In genomic region chr18:25946540-25946939, GRCh38 we compare ENCODE assay signal across 39 cellular contexts.
"Had no signal": no experiment of that assay in that cellular context is flagged by ENCODE, and none has a peak within 500 bp of the region (broad histone marks: within the 10 kb centered on the region; RNA-seq: fewer than 3 reads in every experiment).

No MANE protein-coding gene starts in this region.

- H3K9me3 Mint-ChIP-seq: activated naive CD4-positive, alpha-beta T cell treated with anti-CD3 and anti-CD28 coated beads for 36 hours; activated naive CD4-positive, alpha-beta T cell treated with anti-CD3 and anti-CD28 coated beads, Interleukin-2, amount 10 ng/mL, durations not matched to agents 7 days and 5 days; activated naive CD4-positive, alpha-beta T cell treated with anti-CD3 and anti-CD28 coated beads, Interleukin-2, amount 50 U/mL, for 24 hours; activated naive CD8-positive, alpha-beta T cell treated with anti-CD3 and anti-CD28 coated beads for 36 hours; activated naive CD8-positive, alpha-beta T cell treated with anti-CD3 and anti-CD28 coated beads, Interleukin-2, amount 10 ng/mL, durations not matched to agents 7 days and 5 days; activated naive CD8-positive, alpha-beta T cell treated with anti-CD3 and anti-CD28 coated beads, Interleukin-2, amount 50 U/mL, for 24 hours; activated T-cell treated with anti-CD3 and anti-CD28 coated beads, Interleukin-2, amount 50 U/mL, for 24 hours; activated T-cell treated with anti-CD3 and anti-CD28 coated beads, Interleukin-2, amount 50 U/mL, for 4 hours; activated T-helper 1 cell treated with anti-CD3 and anti-CD28 coated beads, Interleukin-12 subunit alpha, Interleukin-12 subunit beta, Interleukin-2, Interleukin-4 antibody, amounts not matched to agents 30 ng/mL and 10 ng/mL and 1 ng/mL, durations not matched to agents 14 hours and 24 hours and 36 hours; activated T-helper 2 cell treated with anti-CD3 and anti-CD28 coated beads, Interferon-gamma antibody, Interleukin-2, Interleukin-4, amounts not matched to agents 10 μg/mL and 5 μg/mL and 100 μg/mL, durations not matched to agents 14 hours and 24 hours and 36 hours had no signal

- H3K27me3 ChIP-seq: adrenal gland, ascending aorta, body of pancreas, brain microvascular endothelial cell, breast epithelium, cardiac muscle cell had no signal

- H3K27me3 Mint-ChIP-seq: activated naive CD8-positive, alpha-beta T cell; activated naive CD8-positive, alpha-beta T cell treated with anti-CD3 and anti-CD28 coated beads for 36 hours; activated T-cell treated with anti-CD3 and anti-CD28 coated beads, Interleukin-2, amount 50 U/mL, for 24 hours; central memory CD8-positive, alpha-beta T cell had no signal

- H3K4me1 Mint-ChIP-seq: activated naive CD4-positive, alpha-beta T cell treated with anti-CD3 and anti-CD28 coated beads, Interleukin-2, amount 10 ng/mL, durations not matched to agents 7 days and 5 days; activated naive CD4-positive, alpha-beta T cell treated with anti-CD3 and anti-CD28 coated beads, Interleukin-2, amount 50 U/mL, for 24 hours; activated naive CD8-positive, alpha-beta T cell treated with anti-CD3 and anti-CD28 coated beads for 36 hours; activated naive CD8-positive, alpha-beta T cell treated with anti-CD3 and anti-CD28 coated beads, Interleukin-2, amount 10 ng/mL, durations not matched to agents 7 days and 5 days; activated naive CD8-positive, alpha-beta T cell treated with anti-CD3 and anti-CD28 coated beads, Interleukin-2, amount 50 U/mL, for 24 hours; activated T-helper 17 cell treated with anti-CD3 and anti-CD28 coated beads, Interleukin-2, amount 50 U/mL, for 72 hours; brain; central memory CD8-positive, alpha-beta T cell had no signal

- FAIRE-seq: astrocyte, bronchial epithelial cell had no signal

- H3K4me1 ChIP-seq: adrenal gland, ascending aorta, body of pancreas, breast epithelium had no signal

- H3K4me3 ChIP-seq: adrenal gland, ascending aorta, body of pancreas, breast epithelium, cardiac muscle cell had no signal

- DNase-seq: activated effector memory CD4-positive, alpha-beta T cell treated with anti-CD3 and anti-CD28 coated beads, Interleukin-2, amount 50 U/mL, for 16 hours; activated effector memory CD4-positive, alpha-beta T cell treated with Interleukin-2 at 50 U/mL for 16 hours; activated gamma-delta T cell; activated gamma-delta T cell treated with Interleukin-2 at 50 U/mL for 16 hours; activated naive CD4-positive, alpha-beta T cell; activated naive CD4-positive, alpha-beta T cell treated with anti-CD3 and anti-CD28 coated beads for 36 hours; activated naive CD4-positive, alpha-beta T cell treated with anti-CD3 and anti-CD28 coated beads, Interleukin-2, amount 10 ng/mL, durations not matched to agents 7 days and 5 days; activated naive CD4-positive, alpha-beta T cell treated with anti-CD3 and anti-CD28 coated beads, Interleukin-2, amount 50 U/mL, for 16 hours; activated naive CD4-positive, alpha-beta T cell treated with Interleukin-2 at 50 U/mL for 16 hours; activated naive CD8-positive, alpha-beta T cell treated with anti-CD3 and anti-CD28 coated beads for 36 hours; activated naive CD8-positive, alpha-beta T cell treated with anti-CD3 and anti-CD28 coated beads, Interleukin-2, amount 10 ng/mL, durations not matched to agents 7 days and 5 days; activated naive CD8-positive, alpha-beta T cell treated with anti-CD3 and anti-CD28 coated beads, Interleukin-2, amount 50 U/mL, for 24 hours; activated T-cell treated with anti-CD3 and anti-CD28 coated beads, Interleukin-2, amount 50 U/mL, for 24 hours; activated T-cell treated with anti-CD3 and anti-CD28 coated beads, Interleukin-2, amount 50 U/mL, for 4 hours; activated T-cell treated with anti-CD3 and anti-CD28 coated beads, Interleukin-2, amount 50 U/mL, for 48 hours; activated T-cell treated with anti-CD3 and anti-CD28 coated beads, Interleukin-2, amount 50 U/mL, for 72 hours; adrenal gland; amniotic stem cell; amygdala; anterior cingulate cortex; aorta; body of pancreas; brain microvascular endothelial cell; caudate nucleus; central memory CD4-positive, alpha-beta T cell; cerebellar nuclear complex had no signal

- H3K27ac ChIP-seq: adrenal gland, ascending aorta, body of pancreas, brain microvascular endothelial cell, breast epithelium, cardiac muscle cell had no signal

- H3K9me3 ChIP-seq: adrenal gland, ascending aorta, body of pancreas, breast epithelium had no signal

- H3K36me3 ChIP-seq: adrenal gland, ascending aorta, brain microvascular endothelial cell, breast epithelium, cardiac muscle cell had no signal

- H3K27ac Mint-ChIP-seq: activated naive CD4-positive, alpha-beta T cell treated with anti-CD3 and anti-CD28 coated beads for 36 hours; activated naive CD4-positive, alpha-beta T cell treated with anti-CD3 and anti-CD28 coated beads, Interleukin-2, amount 10 ng/mL, durations not matched to agents 7 days and 5 days; activated naive CD4-positive, alpha-beta T cell treated with anti-CD3 and anti-CD28 coated beads, Interleukin-2, amount 50 U/mL, for 24 hours; activated naive CD4-positive, alpha-beta T cell treated with anti-CD3 and anti-CD28 coated beads, Interleukin-2, amount 50 U/mL, for 72 hours; activated naive CD8-positive, alpha-beta T cell; activated naive CD8-positive, alpha-beta T cell treated with anti-CD3 and anti-CD28 coated beads for 36 hours; activated naive CD8-positive, alpha-beta T cell treated with anti-CD3 and anti-CD28 coated beads, Interleukin-2, amount 10 ng/mL, durations not matched to agents 7 days and 5 days; activated naive CD8-positive, alpha-beta T cell treated with anti-CD3 and anti-CD28 coated beads, Interleukin-2, amount 50 U/mL, for 24 hours; activated T-cell treated with anti-CD3 and anti-CD28 coated beads, Interleukin-2, amount 50 U/mL, for 24 hours; activated T-cell treated with anti-CD3 and anti-CD28 coated beads, Interleukin-2, amount 50 U/mL, for 72 hours; activated T-helper 1 cell treated with anti-CD3 and anti-CD28 coated beads, Interleukin-12 subunit alpha, Interleukin-12 subunit beta, Interleukin-2, Interleukin-4 antibody, amounts not matched to agents 30 ng/mL and 10 ng/mL and 1 ng/mL, durations not matched to agents 14 hours and 24 hours and 36 hours; activated T-helper 17 cell treated with anti-CD3 and anti-CD28 coated beads, Interleukin-2, amount 50 U/mL, for 72 hours; activated T-helper 2 cell treated with anti-CD3 and anti-CD28 coated beads, Interferon-gamma antibody, Interleukin-2, Interleukin-4, amounts not matched to agents 10 μg/mL and 5 μg/mL and 100 μg/mL, durations not matched to agents 14 hours and 24 hours and 36 hours; brain had no signal

- H3K4me3 Mint-ChIP-seq: activated naive CD4-positive, alpha-beta T cell treated with anti-CD3 and anti-CD28 coated beads for 36 hours; activated naive CD4-positive, alpha-beta T cell treated with anti-CD3 and anti-CD28 coated beads, Interleukin-2, amount 10 ng/mL, durations not matched to agents 7 days and 5 days; activated naive CD4-positive, alpha-beta T cell treated with anti-CD3 and anti-CD28 coated beads, Interleukin-2, amount 50 U/mL, for 24 hours; activated naive CD8-positive, alpha-beta T cell; activated naive CD8-positive, alpha-beta T cell treated with anti-CD3 and anti-CD28 coated beads for 36 hours; activated naive CD8-positive, alpha-beta T cell treated with anti-CD3 and anti-CD28 coated beads, Interleukin-2, amount 10 ng/mL, durations not matched to agents 7 days and 5 days; activated naive CD8-positive, alpha-beta T cell treated with anti-CD3 and anti-CD28 coated beads, Interleukin-2, amount 50 U/mL, for 24 hours; activated T-cell treated with anti-CD3 and anti-CD28 coated beads, Interleukin-2, amount 50 U/mL, for 24 hours; activated T-cell treated with anti-CD3 and anti-CD28 coated beads, Interleukin-2, amount 50 U/mL, for 4 hours; activated T-cell treated with anti-CD3 and anti-CD28 coated beads, Interleukin-2, amount 50 U/mL, for 72 hours; activated T-helper 1 cell treated with anti-CD3 and anti-CD28 coated beads, Interleukin-12 subunit alpha, Interleukin-12 subunit beta, Interleukin-2, Interleukin-4 antibody, amounts not matched to agents 30 ng/mL and 10 ng/mL and 1 ng/mL, durations not matched to agents 14 hours and 24 hours and 36 hours; activated T-helper 17 cell treated with anti-CD3 and anti-CD28 coated beads, Interleukin-2, amount 50 U/mL, for 72 hours; brain; central memory CD8-positive, alpha-beta T cell had no signal

- ATAC-seq: activated naive CD4-positive, alpha-beta T cell treated with anti-CD3 and anti-CD28 coated beads, Interleukin-2, amount 50 U/mL, for 72 hours; activated naive CD8-positive, alpha-beta T cell treated with anti-CD3 and anti-CD28 coated beads, Interleukin-2, amount 50 U/mL, for 24 hours; activated T-cell treated with anti-CD3 and anti-CD28 coated beads, Interleukin-2, amount 50 U/mL, for 4 hours; activated T-cell treated with anti-CD3 and anti-CD28 coated beads, Interleukin-2, amount 50 U/mL, for 72 hours; activated T-helper 17 cell treated with anti-CD3 and anti-CD28 coated beads, Interleukin-2, amount 50 U/mL, for 72 hours; body of pancreas had no signal
